In the genomic region with DNA sequence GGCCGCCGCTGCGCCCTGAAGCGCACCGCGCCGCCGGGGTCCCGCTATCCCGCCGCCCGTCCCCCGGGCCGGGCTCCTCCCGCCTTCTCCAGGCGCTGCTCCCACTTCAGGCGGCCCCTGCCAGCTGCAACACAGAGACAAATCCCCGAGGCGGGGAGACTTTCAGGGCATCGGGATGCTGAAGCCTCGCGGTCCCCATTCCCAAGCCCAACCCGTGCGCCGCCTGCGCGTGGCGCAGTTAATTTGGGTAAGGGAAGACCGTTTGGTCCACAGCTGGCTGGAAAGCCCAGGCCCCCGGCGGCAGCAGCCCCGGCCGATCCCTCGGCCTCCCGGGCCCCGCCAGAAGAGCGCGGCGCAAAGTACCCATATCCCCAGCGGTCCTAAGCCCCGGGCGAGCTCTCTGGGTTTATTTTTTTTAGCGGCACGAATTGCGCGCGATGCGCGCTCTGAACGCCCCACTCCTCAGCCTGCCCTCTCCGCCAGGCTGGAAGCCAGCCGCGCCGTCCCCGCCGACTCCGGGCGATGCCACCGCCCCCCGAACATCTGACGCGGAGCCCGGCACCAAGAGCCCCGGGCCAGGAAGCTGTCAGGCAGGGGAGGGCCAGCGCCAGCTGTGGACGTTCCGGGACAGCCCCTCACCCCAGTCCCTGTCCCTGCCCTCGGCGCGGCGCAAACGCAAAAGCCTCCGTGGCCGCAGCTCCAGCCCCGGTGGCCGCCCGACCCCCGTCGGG, we compare ENCODE assay signal across 1 cellular context.
TF ChIP-seq lines count a peak whose summit lies in the region.

No MANE protein-coding gene starts in this region.

TF ChIP-seq in HepG2, 621 proteins besides CTCF, POLR2A, EP300 and RAD21 (continued from another document):
- TF ChIP-seq, protein P1, sequence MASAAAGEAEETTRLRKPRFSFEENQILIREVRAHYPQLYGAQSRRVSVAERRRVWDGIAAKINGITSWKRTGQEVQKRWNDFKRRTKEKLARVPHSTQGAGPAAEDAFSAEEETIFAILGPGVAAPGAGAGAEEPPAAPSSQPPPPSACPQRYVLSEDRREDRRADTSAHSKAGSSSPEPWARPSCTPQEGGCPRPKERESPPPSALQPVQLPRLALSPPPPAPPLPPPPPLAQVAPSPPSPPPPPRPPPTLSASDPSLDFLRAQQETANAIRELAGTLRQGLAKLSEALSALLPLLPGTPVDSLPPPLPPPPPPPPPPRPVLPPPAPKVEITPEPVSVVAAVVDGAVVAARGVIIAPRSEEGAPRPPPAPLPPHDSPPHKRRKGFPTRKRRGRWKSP (CRISPR knock-in tag; IDR thresholded peaks at IDR 0.05), result peak; percentile 99
- TF ChIP-seq, protein P2, sequence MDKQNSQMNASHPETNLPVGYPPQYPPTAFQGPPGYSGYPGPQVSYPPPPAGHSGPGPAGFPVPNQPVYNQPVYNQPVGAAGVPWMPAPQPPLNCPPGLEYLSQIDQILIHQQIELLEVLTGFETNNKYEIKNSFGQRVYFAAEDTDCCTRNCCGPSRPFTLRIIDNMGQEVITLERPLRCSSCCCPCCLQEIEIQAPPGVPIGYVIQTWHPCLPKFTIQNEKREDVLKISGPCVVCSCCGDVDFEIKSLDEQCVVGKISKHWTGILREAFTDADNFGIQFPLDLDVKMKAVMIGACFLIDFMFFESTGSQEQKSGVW (CRISPR knock-in tag; IDR thresholded peaks at IDR 0.05; ENCODE audit: borderline replicate concordance), result no peak
- TF ChIP-seq, protein P3, sequence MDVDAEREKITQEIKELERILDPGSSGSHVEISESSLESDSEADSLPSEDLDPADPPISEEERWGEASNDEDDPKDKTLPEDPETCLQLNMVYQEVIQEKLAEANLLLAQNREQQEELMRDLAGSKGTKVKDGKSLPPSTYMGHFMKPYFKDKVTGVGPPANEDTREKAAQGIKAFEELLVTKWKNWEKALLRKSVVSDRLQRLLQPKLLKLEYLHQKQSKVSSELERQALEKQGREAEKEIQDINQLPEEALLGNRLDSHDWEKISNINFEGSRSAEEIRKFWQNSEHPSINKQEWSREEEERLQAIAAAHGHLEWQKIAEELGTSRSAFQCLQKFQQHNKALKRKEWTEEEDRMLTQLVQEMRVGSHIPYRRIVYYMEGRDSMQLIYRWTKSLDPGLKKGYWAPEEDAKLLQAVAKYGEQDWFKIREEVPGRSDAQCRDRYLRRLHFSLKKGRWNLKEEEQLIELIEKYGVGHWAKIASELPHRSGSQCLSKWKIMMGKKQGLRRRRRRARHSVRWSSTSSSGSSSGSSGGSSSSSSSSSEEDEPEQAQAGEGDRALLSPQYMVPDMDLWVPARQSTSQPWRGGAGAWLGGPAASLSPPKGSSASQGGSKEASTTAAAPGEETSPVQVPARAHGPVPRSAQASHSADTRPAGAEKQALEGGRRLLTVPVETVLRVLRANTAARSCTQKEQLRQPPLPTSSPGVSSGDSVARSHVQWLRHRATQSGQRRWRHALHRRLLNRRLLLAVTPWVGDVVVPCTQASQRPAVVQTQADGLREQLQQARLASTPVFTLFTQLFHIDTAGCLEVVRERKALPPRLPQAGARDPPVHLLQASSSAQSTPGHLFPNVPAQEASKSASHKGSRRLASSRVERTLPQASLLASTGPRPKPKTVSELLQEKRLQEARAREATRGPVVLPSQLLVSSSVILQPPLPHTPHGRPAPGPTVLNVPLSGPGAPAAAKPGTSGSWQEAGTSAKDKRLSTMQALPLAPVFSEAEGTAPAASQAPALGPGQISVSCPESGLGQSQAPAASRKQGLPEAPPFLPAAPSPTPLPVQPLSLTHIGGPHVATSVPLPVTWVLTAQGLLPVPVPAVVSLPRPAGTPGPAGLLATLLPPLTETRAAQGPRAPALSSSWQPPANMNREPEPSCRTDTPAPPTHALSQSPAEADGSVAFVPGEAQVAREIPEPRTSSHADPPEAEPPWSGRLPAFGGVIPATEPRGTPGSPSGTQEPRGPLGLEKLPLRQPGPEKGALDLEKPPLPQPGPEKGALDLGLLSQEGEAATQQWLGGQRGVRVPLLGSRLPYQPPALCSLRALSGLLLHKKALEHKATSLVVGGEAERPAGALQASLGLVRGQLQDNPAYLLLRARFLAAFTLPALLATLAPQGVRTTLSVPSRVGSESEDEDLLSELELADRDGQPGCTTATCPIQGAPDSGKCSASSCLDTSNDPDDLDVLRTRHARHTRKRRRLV (CRISPR knock-in tag; IDR thresholded peaks at IDR 0.05), result no peak
- TF ChIP-seq ZMAT3 (CRISPR knock-in tag; conservative IDR thresholded peaks at IDR 0.05), result no peak
- 0 out of 2 replicates have a peak, but pooled peaks have one; percentile 39 for TF ChIP-seq TMF1 (CRISPR knock-in tag; IDR thresholded peaks at IDR 0.05; ENCODE audit: low read depth)
- TF ChIP-seq KDM2A (CRISPR knock-in tag; IDR thresholded peaks at IDR 0.05; ENCODE audit: borderline replicate concordance, low read depth), result peak; percentile 21; the same call in 1 of the 2 replicates
- TF ChIP-seq, protein P4, sequence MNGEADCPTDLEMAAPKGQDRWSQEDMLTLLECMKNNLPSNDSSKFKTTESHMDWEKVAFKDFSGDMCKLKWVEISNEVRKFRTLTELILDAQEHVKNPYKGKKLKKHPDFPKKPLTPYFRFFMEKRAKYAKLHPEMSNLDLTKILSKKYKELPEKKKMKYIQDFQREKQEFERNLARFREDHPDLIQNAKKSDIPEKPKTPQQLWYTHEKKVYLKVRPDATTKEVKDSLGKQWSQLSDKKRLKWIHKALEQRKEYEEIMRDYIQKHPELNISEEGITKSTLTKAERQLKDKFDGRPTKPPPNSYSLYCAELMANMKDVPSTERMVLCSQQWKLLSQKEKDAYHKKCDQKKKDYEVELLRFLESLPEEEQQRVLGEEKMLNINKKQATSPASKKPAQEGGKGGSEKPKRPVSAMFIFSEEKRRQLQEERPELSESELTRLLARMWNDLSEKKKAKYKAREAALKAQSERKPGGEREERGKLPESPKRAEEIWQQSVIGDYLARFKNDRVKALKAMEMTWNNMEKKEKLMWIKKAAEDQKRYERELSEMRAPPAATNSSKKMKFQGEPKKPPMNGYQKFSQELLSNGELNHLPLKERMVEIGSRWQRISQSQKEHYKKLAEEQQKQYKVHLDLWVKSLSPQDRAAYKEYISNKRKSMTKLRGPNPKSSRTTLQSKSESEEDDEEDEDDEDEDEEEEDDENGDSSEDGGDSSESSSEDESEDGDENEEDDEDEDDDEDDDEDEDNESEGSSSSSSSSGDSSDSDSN (CRISPR knock-in tag; IDR thresholded peaks at IDR 0.05), result 0 out of 2 replicates have a peak, but pooled peaks have one; percentile 32
- TF ChIP-seq, protein P5, sequence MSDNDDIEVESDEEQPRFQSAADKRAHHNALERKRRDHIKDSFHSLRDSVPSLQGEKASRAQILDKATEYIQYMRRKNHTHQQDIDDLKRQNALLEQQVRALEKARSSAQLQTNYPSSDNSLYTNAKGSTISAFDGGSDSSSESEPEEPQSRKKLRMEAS (IDR thresholded peaks at IDR 0.05), result no peak
- peak; percentile 88; the same call in 1 of the 2 replicates for TF ChIP-seq HDAC6 (IDR thresholded peaks at IDR 0.05; ENCODE audit: low read depth, low read length)
- TF ChIP-seq MTA1 (CRISPR knock-in tag; IDR thresholded peaks at IDR 0.05; ENCODE audit: borderline replicate concordance), result 0 out of 2 replicates have a peak, but pooled peaks have one; percentile 30
- no peak for TF ChIP-seq ZNF121 (CRISPR knock-in tag; IDR thresholded peaks at IDR 0.05)
- TF ChIP-seq, protein P6, sequence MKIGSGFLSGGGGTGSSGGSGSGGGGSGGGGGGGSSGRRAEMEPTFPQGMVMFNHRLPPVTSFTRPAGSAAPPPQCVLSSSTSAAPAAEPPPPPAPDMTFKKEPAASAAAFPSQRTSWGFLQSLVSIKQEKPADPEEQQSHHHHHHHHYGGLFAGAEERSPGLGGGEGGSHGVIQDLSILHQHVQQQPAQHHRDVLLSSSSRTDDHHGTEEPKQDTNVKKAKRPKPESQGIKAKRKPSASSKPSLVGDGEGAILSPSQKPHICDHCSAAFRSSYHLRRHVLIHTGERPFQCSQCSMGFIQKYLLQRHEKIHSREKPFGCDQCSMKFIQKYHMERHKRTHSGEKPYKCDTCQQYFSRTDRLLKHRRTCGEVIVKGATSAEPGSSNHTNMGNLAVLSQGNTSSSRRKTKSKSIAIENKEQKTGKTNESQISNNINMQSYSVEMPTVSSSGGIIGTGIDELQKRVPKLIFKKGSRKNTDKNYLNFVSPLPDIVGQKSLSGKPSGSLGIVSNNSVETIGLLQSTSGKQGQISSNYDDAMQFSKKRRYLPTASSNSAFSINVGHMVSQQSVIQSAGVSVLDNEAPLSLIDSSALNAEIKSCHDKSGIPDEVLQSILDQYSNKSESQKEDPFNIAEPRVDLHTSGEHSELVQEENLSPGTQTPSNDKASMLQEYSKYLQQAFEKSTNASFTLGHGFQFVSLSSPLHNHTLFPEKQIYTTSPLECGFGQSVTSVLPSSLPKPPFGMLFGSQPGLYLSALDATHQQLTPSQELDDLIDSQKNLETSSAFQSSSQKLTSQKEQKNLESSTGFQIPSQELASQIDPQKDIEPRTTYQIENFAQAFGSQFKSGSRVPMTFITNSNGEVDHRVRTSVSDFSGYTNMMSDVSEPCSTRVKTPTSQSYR (CRISPR knock-in tag; IDR thresholded peaks at IDR 0.05; ENCODE audit: borderline replicate concordance), result no peak
- no peak for TF ChIP-seq XBP1 (CRISPR knock-in tag; IDR thresholded peaks at IDR 0.05)
- TF ChIP-seq ZNF713 (CRISPR knock-in tag; IDR thresholded peaks at IDR 0.05), result no peak
- no peak for TF ChIP-seq NFE2L2 (IDR thresholded peaks at IDR 0.05; ENCODE audit: low read length)
